11 cellular contexts compared by ENCODE assay signal in genomic region chr1:27350673-27351540, GRCh38. TPM values are rescaled to one million over a fixed set of nuclear protein-coding genes. Genes with fewer than 3 reads are reported as not detected.
DNase-seq lines count a peak whose midpoint lies in the region; ATAC-seq and TF ChIP-seq lines count a peak whose summit lies in the region.
"Had no signal": no experiment of that assay in that cellular context is flagged by ENCODE, and none has a peak within 500 bp of the region (broad histone marks: within the 10 kb centered on the region; RNA-seq: fewer than 3 reads in every experiment).

No MANE protein-coding gene starts in this region.

- DNase-seq in Panc1 (ENCODE audit: low read depth, low spot score): no peak
- peak; percentile 77 for DNase-seq in Right ventricle myocardium superior
- peak; percentile 85 for DNase-seq in nephron progenitor cell
- no peak for DNase-seq in stimulated activated CD4-positive, alpha-beta T cell treated with anti-CD3 and anti-CD28 coated beads, Interleukin-15, amount 100 ng/mL, for 24 hours
- DNase-seq in midbrain (lab: John Stamatoyannopoulos, UW): no peak
- DNase-seq in NCI-H2196 (lab: John Stamatoyannopoulos, UW; ENCODE audit: unreplicated experiment): no peak
- DNase-seq: natural killer cell, NCI-H2227 treated with DMSO at 0.1 percent for 48 hours had no signal

- no peaks in the 10 kb centered on the region for H3K36me3 ChIP-seq in Panc1 (ENCODE audit: control insufficient read depth, insufficient read depth, low read length)

- peak overlapping the region; percentile 76 for H3K4me3 Mint-ChIP-seq in nephron progenitor cell
- H3K4me3 Mint-ChIP-seq: natural killer cell; T-helper 1 cell treated with Interleukin-12 subunit alpha and Interleukin-12 subunit beta and Interleukin-4 antibody, amounts not matched to agents 30 μg/mL and 1 μg/mL, for 36 hours had no signal

- intact Hi-C loops in Panc1 (cut with micrococcal nuclease; ENCODE audit: unreplicated experiment): no loop called here
- intact Hi-C loops in Right ventricle myocardium superior (cut with DNase I): no loop called here

- no peak overlapping the region for H3K27ac Mint-ChIP-seq in nephron progenitor cell
- H3K27ac Mint-ChIP-seq: natural killer cell; T-helper 1 cell treated with Interleukin-12 subunit alpha and Interleukin-12 subunit beta and Interleukin-4 antibody, amounts not matched to agents 30 μg/mL and 1 μg/mL, for 36 hours had no signal

- CTCF ChIA-PET in Panc1 (lab: Charles Lee): interaction anchor here (0.5 kb wide), 1 partner anchor 247 kb away, joined by 11 read pairs; no protein-coding TSS in a partner anchor

- no TSS peak for BruUV-seq in Panc1 (replicated peaks; lab: Mats Ljungman, UMichigan)

- peaks cover 19% of the 10 kb centered on the region for H3K4me1 ChIP-seq in Panc1 (ENCODE audit: control insufficient read depth, insufficient read depth, low read length)

- in situ Hi-C loops in Panc1 (cut with HindIII; ENCODE audit: low pct_unique_long_range_greater_than_20kb, low sequenced_read_pairs): no loop called here

- no peaks in the 10 kb centered on the region for H3K27me3 ChIP-seq in Panc1 (ENCODE audit: control insufficient read depth, insufficient read depth, low read length)

- H3K9me3 Mint-ChIP-seq in nephron progenitor cell: no peaks in the 10 kb centered on the region
- H3K9me3 Mint-ChIP-seq: natural killer cell; T-helper 1 cell treated with Interleukin-12 subunit alpha and Interleukin-12 subunit beta and Interleukin-4 antibody, amounts not matched to agents 30 μg/mL and 1 μg/mL, for 36 hours had no signal

- peaks cover 25% of the 10 kb centered on the region for H3K27me3 Mint-ChIP-seq in nephron progenitor cell (ENCODE audit: low read depth, poor library complexity)

- ATAC-seq in Panc1 (peak; percentile 64), Right ventricle myocardium superior (ENCODE audit: poor library complexity) (peak; percentile 44), HG02623 (IDR thresholded peaks at IDR 0.05; ENCODE audit: unreplicated experiment) (no peak)
- ATAC-seq: natural killer cell had no signal

- H3K9me3 ChIP-seq in Panc1 (ENCODE audit: control insufficient read depth, insufficient read depth, low read depth, low read length): no peaks in the 10 kb centered on the region

- H3K27ac ChIP-seq in 22Rv1: peak overlapping the region; percentile 91
- H3K27ac ChIP-seq in Panc1 (ENCODE audit: low read length): peak overlapping the region; percentile 42

- POLR2A ChIA-PET in Panc1 (lab: Charles Lee): interaction anchor here (0.5 kb wide), 1 partner anchor 344 kb away, joined by 3 read pairs; no protein-coding TSS in a partner anchor

- peak overlapping the region; percentile 11 to 30; a peak in 2 of 4 replicates for H3K4me3 ChIP-seq in Panc1 (ENCODE audit: low read depth in 2 of 2, low read length in 2 of 2)

- TF ChIP-seq CTCF in 22Rv1 (IDR thresholded peaks at IDR 0.05) (no peak), Panc1 (IDR thresholded peaks at IDR 0.05) (no peak), nephron progenitor cell (IDR thresholded peaks at IDR 0.05) (no peak)

- H3K4me1 Mint-ChIP-seq in nephron progenitor cell: peaks cover 33% of the 10 kb centered on the region

- H3K36me3 Mint-ChIP-seq in nephron progenitor cell (ENCODE audit: low read depth): peaks cover 5% of the 10 kb centered on the region
- H3K36me3 Mint-ChIP-seq: natural killer cell had no signal

RNA-seq across cellular contexts. Expression of gene SYTL1, which starts 9.1 kb away (rescaled TPM):
- total RNA-seq in Panc1 (2021; ENCODE audit: unreplicated experiment) (2.4 TPM), Right ventricle myocardium superior (0.43 TPM)
- polyA plus RNA-seq in Panc1 (2012; ENCODE audit: insufficient read length): 3.8 TPM

RNA-seq across cellular contexts. Expression of gene MAP3K6, which starts 15.9 kb away (rescaled TPM):
- 56.9 TPM for total RNA-seq in Panc1 (2021; ENCODE audit: unreplicated experiment)
- 57.8 TPM for polyA plus RNA-seq in Panc1 (2012; ENCODE audit: insufficient read length)
- total RNA-seq in Right ventricle myocardium superior: 41.0 TPM

RNA-seq across cellular contexts. Expression of gene FCN3, which starts 23.7 kb away (rescaled TPM):
- total RNA-seq in Panc1 (2021; ENCODE audit: unreplicated experiment) (not detected), Right ventricle myocardium superior (15.8 TPM)
- polyA plus RNA-seq in Panc1 (2012; ENCODE audit: insufficient read length): 0.23 TPM
- total RNA-seq: natural killer cell had no signal

RNA-seq across cellular contexts. Expression of gene TMEM222, which starts 28.9 kb away (rescaled TPM):
- total RNA-seq in Panc1 (2021; ENCODE audit: unreplicated experiment) (55.3 TPM), Right ventricle myocardium superior (18.6 TPM)
- 71.4 TPM for polyA plus RNA-seq in Panc1 (2012; ENCODE audit: insufficient read length)

RNA-seq across cellular contexts. Expression of gene CD164L2, which starts 32.2 kb away (rescaled TPM):
- total RNA-seq in Panc1 (2021; ENCODE audit: unreplicated experiment) (0.13 TPM), Right ventricle myocardium superior (not detected)
- not detected for polyA plus RNA-seq in Panc1 (2012; ENCODE audit: insufficient read length)

Comparison
In these comparisons a context has a peak if more than half of its experiments do, and no peak if none do; other contexts are left out.
1. DNase-seq: peak in Right ventricle myocardium superior (single experiment) and nephron progenitor cell (single experiment); none in Panc1 (single experiment), stimulated activated CD4-positive, alpha-beta T cell treated with anti-CD3 and anti-CD28 coated beads, Interleukin-15, amount 100 ng/mL, for 24 hours (single experiment), midbrain (single experiment) and NCI-H2196 (single experiment).
2. RNA of gene FCN3, which starts 23.7 kb away (total RNA-seq): 15.8 TPM in Right ventricle myocardium superior (single experiment); not detected in Panc1 (single experiment); every median in the first group is over 10 times any median in the second.